ENCODE assay signal across 8 cellular contexts in genomic region chr3:45938858-45939257, GRCh38. TPM values are rescaled to one million over a fixed set of nuclear protein-coding genes. Genes with fewer than 3 reads are reported as not detected.
DNase-seq lines count a peak whose midpoint lies in the region; ATAC-seq and TF ChIP-seq lines count a peak whose summit lies in the region.

No MANE protein-coding gene starts in this region.

- peak; percentile 39 to 44 for ATAC-seq in activated naive CD4-positive, alpha-beta T cell treated with anti-CD3 and anti-CD28 coated beads, Interleukin-2, amount 50 U/mL, for 72 hours

- no peak overlapping the region for H3K9ac ChIP-seq in trophoblast cell (ENCODE audit: low read length)

- H4K8ac ChIP-seq in trophoblast cell (ENCODE audit: low read depth, low read length): peak overlapping the region; percentile 5

- peak overlapping the region; percentile 95 for H4K91ac ChIP-seq in trophoblast cell (ENCODE audit: low read depth, low read length)

- no peak overlapping the region for H3K4ac ChIP-seq in trophoblast cell (ENCODE audit: low read depth, low read length)

- H2BK120ac ChIP-seq in trophoblast cell (ENCODE audit: insufficient read depth, low read length, poor library complexity): peak overlapping the region; percentile 12

- H3K36me3 Mint-ChIP-seq in activated naive CD4-positive, alpha-beta T cell treated with anti-CD3 and anti-CD28 coated beads, Interleukin-2, amount 50 U/mL, for 72 hours: peaks cover 16 to 39% of the 10 kb centered on the region in 2 donors
- no peaks in the 10 kb centered on the region for H3K36me3 Mint-ChIP-seq in glutamatergic neuron (ENCODE audit: unreplicated experiment)
- peaks cover 16% of the 10 kb centered on the region for H3K36me3 Mint-ChIP-seq in type B pancreatic cell

- no peak overlapping the region for H3K4me2 ChIP-seq in trophoblast cell (ENCODE audit: low read length)

- peaks cover 31% of the 10 kb centered on the region for H3K79me1 ChIP-seq in trophoblast cell (ENCODE audit: low read length)

- no peak overlapping the region for H3K4me3 ChIP-seq in trophoblast cell (ENCODE audit: low read depth, low read length)

- H2BK12ac ChIP-seq in trophoblast cell (ENCODE audit: low read length): no peak overlapping the region

- peaks cover 2% of the 10 kb centered on the region for H3K79me2 ChIP-seq in trophoblast cell (ENCODE audit: control insufficient read depth, insufficient read depth, low read length, poor library complexity)

- H3K27me3 ChIP-seq in trophoblast cell (ENCODE audit: insufficient read depth, low read length): no peaks in the 10 kb centered on the region

- no peak overlapping the region for H2AFZ ChIP-seq in trophoblast cell (ENCODE audit: insufficient read depth, low read length, poor library complexity)

- H3K27ac Mint-ChIP-seq in activated naive CD4-positive, alpha-beta T cell treated with anti-CD3 and anti-CD28 coated beads, Interleukin-2, amount 50 U/mL, for 72 hours: no peak overlapping the region
- H3K27ac Mint-ChIP-seq in glutamatergic neuron (ENCODE audit: unreplicated experiment) (no peak overlapping the region), type B pancreatic cell (no peak overlapping the region)

- H3K4me1 Mint-ChIP-seq in glutamatergic neuron (ENCODE audit: low read depth, unreplicated experiment): peaks cover 6% of the 10 kb centered on the region
- peaks cover 7% of the 10 kb centered on the region for H3K4me1 Mint-ChIP-seq in type B pancreatic cell (ENCODE audit: unreplicated experiment)

- H2BK5ac ChIP-seq in trophoblast cell (ENCODE audit: low read depth, low read length, poor library complexity): peak overlapping the region; percentile 38

- peaks cover 2% of the 10 kb centered on the region for H3K27me3 Mint-ChIP-seq in glutamatergic neuron (ENCODE audit: unreplicated experiment)
- H3K27me3 Mint-ChIP-seq in type B pancreatic cell: no peaks in the 10 kb centered on the region

- no peak overlapping the region for H4K12ac ChIP-seq in trophoblast cell (ENCODE audit: low read depth, low read length)

- peaks cover 23 to 30% of the 10 kb centered on the region in 2 experiments for H3K4me1 ChIP-seq in trophoblast cell (ENCODE audit: control insufficient read depth in 1 of 2, insufficient read depth in 2 of 2, low read length in 2 of 2)

- H3K14ac ChIP-seq in trophoblast cell (ENCODE audit: low read length): peak overlapping the region; percentile 80

- peak overlapping the region; percentile 1 for H3K18ac ChIP-seq in trophoblast cell (ENCODE audit: low read length)

- peaks cover 3% of the 10 kb centered on the region for H3K9me3 ChIP-seq in trophoblast cell (ENCODE audit: insufficient read depth, low read depth, low read length)

- H2AK5ac ChIP-seq in trophoblast cell (ENCODE audit: low read length): no peak overlapping the region

- peaks cover 2 to 7% of the 10 kb centered on the region in 2 experiments for H3K36me3 ChIP-seq in trophoblast cell (ENCODE audit: control insufficient read depth in 1 of 2, insufficient read depth in 2 of 2, low read length in 2 of 2)

- peaks cover 0 to 4% of the 10 kb centered on the region in 2 donors for H3K9me3 Mint-ChIP-seq in activated naive CD4-positive, alpha-beta T cell treated with anti-CD3 and anti-CD28 coated beads, Interleukin-2, amount 50 U/mL, for 72 hours
- no peaks in the 10 kb centered on the region for H3K9me3 Mint-ChIP-seq in glutamatergic neuron (ENCODE audit: unreplicated experiment)
- no peaks in the 10 kb centered on the region for H3K9me3 Mint-ChIP-seq in type B pancreatic cell

- no peak overlapping the region for H3K23ac ChIP-seq in trophoblast cell (ENCODE audit: low read length)

- H3K4me3 Mint-ChIP-seq in glutamatergic neuron (ENCODE audit: unreplicated experiment) (no peak overlapping the region), type B pancreatic cell (no peak overlapping the region)

- peak overlapping the region; percentile 87 for H3K27ac ChIP-seq in trophoblast cell (ENCODE audit: low read depth, low read length)

- no CpG with 5 or more reads among the region's 4 CpGs for WGBS in trophoblast cell (ENCODE audit: extremely low coverage, insufficient coverage, insufficient read length)

- TF ChIP-seq CTCF in glutamatergic neuron (IDR thresholded peaks at IDR 0.05; ENCODE audit: partially characterized antibody, unreplicated experiment) (peak; percentile 85), type B pancreatic cell (conservative IDR thresholded peaks at IDR 0.05) (peak; percentile 89)

- DNase-seq in activated gamma-delta T cell treated with Interleukin-2 at 50 U/mL for 16 hours (peak; percentile 90), activated gamma-delta T cell (lab: John Stamatoyannopoulos, UW) (no peak), NCI-H1105 (lab: John Stamatoyannopoulos, UW) (peak; percentile 46), SKM-1 treated with dmso at 0.1 percent for 144 hours (lab: John Stamatoyannopoulos, UW; ENCODE audit: unreplicated experiment) (peak; percentile 85), glutamatergic neuron (peak; percentile 81), trophoblast cell (peak; percentile 90 to 94), type B pancreatic cell (ENCODE audit: extremely low spot score, unreplicated experiment) (no peak)
- peak; percentile 76 to 81 for DNase-seq in activated naive CD4-positive, alpha-beta T cell treated with anti-CD3 and anti-CD28 coated beads, Interleukin-2, amount 50 U/mL, for 72 hours (ENCODE audit: low spot score in 2 of 2)

RNA-seq across cellular contexts. Expression of gene CXCR6, which starts 4.4 kb away (rescaled TPM):
- 1 to 10 TPM; 1.0 to 1.8 TPM for total RNA-seq in activated naive CD4-positive, alpha-beta T cell treated with anti-CD3 and anti-CD28 coated beads, Interleukin-2, amount 50 U/mL, for 72 hours
- total RNA-seq in glutamatergic neuron (ENCODE audit: unreplicated experiment): not detected
- polyA plus RNA-seq in trophoblast cell (2013): 7.7 and 8.8 TPM in 2 replicates
- total RNA-seq in type B pancreatic cell (ENCODE audit: low replicate concordance): not detected in 2 replicates

RNA-seq across cellular contexts. Expression of gene CCR9, which starts 52.5 kb away (rescaled TPM):
- not detected for total RNA-seq in activated naive CD4-positive, alpha-beta T cell treated with anti-CD3 and anti-CD28 coated beads, Interleukin-2, amount 50 U/mL, for 72 hours
- total RNA-seq in glutamatergic neuron (ENCODE audit: unreplicated experiment): not detected
- polyA plus RNA-seq in trophoblast cell (2013): not detected in 2 replicates
- total RNA-seq in type B pancreatic cell (ENCODE audit: low replicate concordance): not detected in 2 replicates

RNA-seq across cellular contexts. Expression of gene FYCO1, which starts 56.8 kb away (rescaled TPM):
- 10 to 100 TPM in 1 of 2 donors, 1 to 10 TPM in 1; 4.4 to 18.1 TPM for total RNA-seq in activated naive CD4-positive, alpha-beta T cell treated with anti-CD3 and anti-CD28 coated beads, Interleukin-2, amount 50 U/mL, for 72 hours
- total RNA-seq in glutamatergic neuron (ENCODE audit: unreplicated experiment): 3.8 TPM
- 8.1 and 8.2 TPM in 2 replicates for polyA plus RNA-seq in trophoblast cell (2013)
- 15.2 and 27.5 TPM in 2 replicates for total RNA-seq in type B pancreatic cell (ENCODE audit: low replicate concordance)

Comparison
In these comparisons a context has a peak if more than half of its experiments do, and no peak if none do; other contexts are left out.
1. DNase-seq: peak in activated gamma-delta T cell treated with Interleukin-2 at 50 U/mL for 16 hours (single experiment), NCI-H1105 (single experiment), SKM-1 treated with dmso at 0.1 percent for 144 hours (single experiment), activated naive CD4-positive, alpha-beta T cell treated with anti-CD3 and anti-CD28 coated beads, Interleukin-2, amount 50 U/mL, for 72 hours (2 of 2), glutamatergic neuron (single experiment) and trophoblast cell (2 of 2); none in activated gamma-delta T cell (single experiment) and type B pancreatic cell (single experiment).